ENCODE assay signal across 10 cellular contexts in genomic region chr3:140499114-140499757, GRCh38.
DNase-seq lines count a peak whose midpoint lies in the region; ATAC-seq, FAIRE-seq and TF ChIP-seq lines count a peak whose summit lies in the region.
"Had no signal": no experiment of that assay in that cellular context is flagged by ENCODE, and none has a peak within 500 bp of the region (broad histone marks: within the 10 kb centered on the region; RNA-seq: fewer than 3 reads in every experiment).

No MANE protein-coding gene starts in this region.

- dilution Hi-C loops in IMR-90 (cut with HindIII; ENCODE audit: low sequenced_read_pairs, unreplicated experiment): no loop called here

- H3K36me3 ChIP-seq in IMR-90 (ENCODE audit: control insufficient read depth, insufficient read depth, low read length): no peaks in the 10 kb centered on the region
- H3K36me3 ChIP-seq in RWPE2 (ENCODE audit: low read depth): no peaks in the 10 kb centered on the region
- no peaks in the 10 kb centered on the region for H3K36me3 ChIP-seq in hepatocyte (replicated peaks; ENCODE audit: insufficient read depth, low read depth)
- H3K36me3 ChIP-seq in spleen: no peaks in the 10 kb centered on the region

- TF ChIP-seq POLR2A in A549 (IDR thresholded peaks at IDR 0.05; ENCODE audit: low read length) (no peak), IMR-90 (IDR thresholded peaks at IDR 0.05; ENCODE audit: low read depth, low read length) (no peak), spleen (IDR thresholded peaks at IDR 0.05) (no peak)

- POLR2A ChIA-PET in A549 (lab: Yijun Ruan, JAX): no interaction called here
- POLR2A ChIA-PET in IMR-90 (lab: Charles Lee; ENCODE audit: unreplicated experiment): no interaction called here

- H2BK20ac ChIP-seq in IMR-90 (ENCODE audit: low read depth, low read length): no peak overlapping the region

- WGBS in A549 (ENCODE audit: missing lambda C conversion rate): 20% methylated on average over 1 of the region's 1 CpG
- WGBS in IMR-90 (ENCODE audit: extremely low coverage in 2 of 2, insufficient read length in 1 of 2), 2 experiments: 14% methylated on average over 1 of the region's 1 CpG; no CpG with 5 or more reads in 1 of the 2 experiments
- 53% methylated on average over 1 of the region's 1 CpG for WGBS in hepatocyte (ENCODE audit: low lambda C conversion rate, missing lambda C conversion rate)
- 23 to 39% (median 29%) methylated on average over 1 of the region's 1 CpG for WGBS in spleen, 5 donors

- H3K9ac ChIP-seq in IMR-90 (ENCODE audit: low read depth, low read length): no peak overlapping the region

- H3K9me1 ChIP-seq in IMR-90 (ENCODE audit: insufficient read depth, low read length): no peaks in the 10 kb centered on the region

- H3K4me1 ChIP-seq in A549: no peaks in the 10 kb centered on the region
- no peaks in the 10 kb centered on the region for H3K4me1 ChIP-seq in IMR-90 (ENCODE audit: control insufficient read depth, insufficient read depth, low read length)
- H3K4me1 ChIP-seq in RWPE2 (ENCODE audit: insufficient read depth, poor library complexity, severe bottlenecking): no peaks in the 10 kb centered on the region
- H3K4me1 ChIP-seq in hepatocyte (ENCODE audit: insufficient read depth): no peaks in the 10 kb centered on the region
- no peaks in the 10 kb centered on the region for H3K4me1 ChIP-seq in spleen

- H4K91ac ChIP-seq in IMR-90 (ENCODE audit: insufficient read depth, low read depth, low read length): no peak overlapping the region

- peak; percentile 53 to 61 for TF ChIP-seq RAD21 in A549 (conservative IDR thresholded peaks at IDR 0.05 in 1 of 2, IDR thresholded peaks at IDR 0.05 in 1 of 2)
- peak; percentile 22; the same call in 1 of the 2 replicates for TF ChIP-seq RAD21 in IMR-90 (IDR thresholded peaks at IDR 0.05; ENCODE audit: low read length)

- peak in 1 of 2 experiments; percentile 39; a peak in 1 of 6 replicates for ATAC-seq in A549
- no peak for ATAC-seq in IMR-90 (ENCODE audit: low read depth)
- peak; percentile 53; the same call in 2 of the 3 replicates for ATAC-seq in RWPE2 (ENCODE audit: low read depth)
- ATAC-seq in HG03439 (IDR thresholded peaks at IDR 0.05; ENCODE audit: unreplicated experiment): no peak
- ATAC-seq: mucosa of descending colon had no signal

- peak; percentile 41 for TF ChIP-seq CTCF in A549 (IDR thresholded peaks at IDR 0.05)
- no peak for TF ChIP-seq CTCF in IMR-90 (conservative IDR thresholded peaks at IDR 0.05; ENCODE audit: low read depth, low read length)
- peak; percentile 64 for TF ChIP-seq CTCF in RWPE2 (IDR thresholded peaks at IDR 0.05; ENCODE audit: poor library complexity, severe bottlenecking)
- peak; percentile 62 for TF ChIP-seq CTCF in hepatocyte (IDR thresholded peaks at IDR 0.05; ENCODE audit: poor library complexity)
- no peak for TF ChIP-seq CTCF in spleen (IDR thresholded peaks at IDR 0.05 in 8 of 11, conservative IDR thresholded peaks at IDR 0.05 in 3 of 11)

- no peak overlapping the region for H2AK5ac ChIP-seq in IMR-90 (ENCODE audit: low read depth, low read length)

- H3K9me3 ChIP-seq in A549 (no peaks in the 10 kb centered on the region), IMR-90 (ENCODE audit: control insufficient read depth, insufficient read depth, low read length) (0 out of 2 replicates have a peak, but pooled peaks cover 2% of the 10 kb centered on the region), RWPE2 (ENCODE audit: severe bottlenecking) (no peaks in the 10 kb centered on the region), hepatocyte (ENCODE audit: low read depth) (no peaks in the 10 kb centered on the region), spleen (no peaks in the 10 kb centered on the region)
- H3K9me3 ChIP-seq: mucosa of descending colon had no signal

- H2AK9ac ChIP-seq in IMR-90 (replicated peaks; ENCODE audit: low read depth, low read length, poor library complexity): no peak overlapping the region

- no peaks in the 10 kb centered on the region for H3K27me3 ChIP-seq in IMR-90 (ENCODE audit: control insufficient read depth, insufficient read depth, low read length)
- no peaks in the 10 kb centered on the region for H3K27me3 ChIP-seq in RWPE2 (ENCODE audit: insufficient read depth, poor library complexity, severe bottlenecking)
- no peaks in the 10 kb centered on the region for H3K27me3 ChIP-seq in hepatocyte
- no peaks in the 10 kb centered on the region for H3K27me3 ChIP-seq in spleen (replicated peaks in 1 of 7)

- H3K4ac ChIP-seq in IMR-90 (ENCODE audit: low read depth, low read length): no peak overlapping the region

- no peaks in the 10 kb centered on the region for H3K9me2 ChIP-seq in hepatocyte (replicated peaks; ENCODE audit: insufficient read depth)

- no peak for TF ChIP-seq EP300 in A549 (IDR thresholded peaks at IDR 0.05)

- H4K20me1 ChIP-seq in IMR-90 (ENCODE audit: insufficient read depth, low read length) (no peaks in the 10 kb centered on the region), hepatocyte (ENCODE audit: insufficient read depth, poor library complexity, severe bottlenecking) (no peaks in the 10 kb centered on the region)

- no peaks in the 10 kb centered on the region for H3K79me2 ChIP-seq in hepatocyte

- H3K4me2 ChIP-seq in A549 (no peak overlapping the region), IMR-90 (ENCODE audit: low read depth, low read length) (no peak overlapping the region), hepatocyte (no peak overlapping the region)

- CTCF ChIA-PET in A549 (lab: Yijun Ruan, JAX) (interaction anchor here (0.5 to 1.5 kb wide), 5 partner anchors 10 to 780 kb away, joined by 3 to 4 read pairs (median 3); no protein-coding TSS in a partner anchor), IMR-90 (lab: Yijun Ruan, JAX) (no interaction called here)

- no peak overlapping the region for H2BK5ac ChIP-seq in IMR-90 (ENCODE audit: low read depth, low read length, poor library complexity, severe bottlenecking)

- H3K4me3 ChIP-seq in A549: no peak overlapping the region
- no peak overlapping the region for H3K4me3 ChIP-seq in IMR-90 (ENCODE audit: insufficient read depth, low read depth, low read length)
- H3K4me3 ChIP-seq in RWPE2 (ENCODE audit: severe bottlenecking): no peak overlapping the region
- no peak overlapping the region for H3K4me3 ChIP-seq in hepatocyte
- no peak overlapping the region for H3K4me3 ChIP-seq in spleen
- H3K4me3 ChIP-seq: mucosa of descending colon had no signal

- H2AFZ ChIP-seq in IMR-90 (replicated peaks; ENCODE audit: low read length, poor library complexity) (no peak overlapping the region), hepatocyte (no peak overlapping the region)

- peak in 1 of 2 experiments; percentile 13 for DNase-seq in A549 (ENCODE audit: low read depth in 1 of 2, low spot score in 1 of 2)
- DNase-seq in IMR-90: no peak
- no peak for DNase-seq in RWPE2 (ENCODE audit: low spot score)
- DNase-seq in hepatocyte (ENCODE audit: low spot score): peak; percentile 45
- DNase-seq in activated CD4-positive, alpha-beta T cell treated with anti-CD3 and anti-CD28 coated beads, Interleukin-2, amount 50 U/mL, for 1 hour: no peak
- DNase-seq in spleen: no peak
- DNase-seq in GM19240 (ENCODE audit: insufficient read length, low spot score): no peak
- DNase-seq: HCEC 1CT, mucosa of descending colon had no signal

- in situ Hi-C loops in IMR-90 (cut with MboI; ENCODE audit: low sequenced_read_pairs): no loop called here

- BruUV-seq in IMR-90 (replicated peaks; lab: Mats Ljungman, UMichigan): no TSS peak

- H4K5ac ChIP-seq in IMR-90 (ENCODE audit: low read depth, low read length): no peak overlapping the region

- no peak overlapping the region for H2BK15ac ChIP-seq in IMR-90 (ENCODE audit: low read depth, low read length)

- H3K14ac ChIP-seq in IMR-90 (replicated peaks; ENCODE audit: low read depth, low read length): no peak overlapping the region

- H4K8ac ChIP-seq in IMR-90 (ENCODE audit: low read depth in 2 of 2, low read length in 2 of 2): no peak overlapping the region

- no peak overlapping the region for H3K56ac ChIP-seq in IMR-90 (ENCODE audit: extremely low read depth, insufficient read depth, low read length)

- FAIRE-seq in A549 (lab: Jason Lieb, UNC): no peak

- H3K18ac ChIP-seq in IMR-90 (ENCODE audit: low read depth, low read length): no peak overlapping the region

- intact Hi-C loops in IMR-90 (cut with micrococcal nuclease) (no loop called here), spleen (cut with DNase I; ENCODE audit: low total_unique reads) (no loop called here)

- H3K27ac ChIP-seq in A549 (no peak overlapping the region), IMR-90 (ENCODE audit: insufficient read depth, low read length) (no peak overlapping the region), RWPE2 (ENCODE audit: poor library complexity, severe bottlenecking) (no peak overlapping the region), hepatocyte (no peak overlapping the region), spleen (no peak overlapping the region)

- H3K23ac ChIP-seq in IMR-90 (ENCODE audit: low read depth, low read length): no peak overlapping the region

- H2BK120ac ChIP-seq in IMR-90 (ENCODE audit: low read depth, low read length): no peak overlapping the region

- no peaks in the 10 kb centered on the region for H3K79me1 ChIP-seq in IMR-90 (ENCODE audit: low read depth in 1 of 2, low read length in 2 of 2)

TF ChIP-seq in A549, 52 proteins besides CTCF, POLR2A, EP300 and RAD21:
- peak; percentile 47; the same call in 2 of the 3 replicates for TF ChIP-seq SMC3 (IDR thresholded peaks at IDR 0.05)
- TF ChIP-seq RFX5 (IDR thresholded peaks at IDR 0.05): no peak

TF ChIP-seq in IMR-90, 13 proteins besides CTCF, POLR2A, EP300 and RAD21 (continues in another document):
- TF ChIP-seq SMC3 (IDR thresholded peaks at IDR 0.05; ENCODE audit: low read depth, low read length) (no peak), BHLHE40 (IDR thresholded peaks at IDR 0.05; ENCODE audit: low read depth, low read length) (no peak), MXI1 (IDR thresholded peaks at IDR 0.05; ENCODE audit: borderline replicate concordance, low read depth, low read length) (no peak), RFX5 (IDR thresholded peaks at IDR 0.05; ENCODE audit: low read depth, low read length) (no peak), CEBPB (IDR thresholded peaks at IDR 0.05; ENCODE audit: low read depth, low read length) (no peak), RCOR1 (IDR thresholded peaks at IDR 0.05; ENCODE audit: insufficient replicate concordance, low read length) (no peak), CHD1 (IDR thresholded peaks at IDR 0.05; ENCODE audit: low read depth, low read length) (no peak)
- TF ChIP-seq, protein P1, sequence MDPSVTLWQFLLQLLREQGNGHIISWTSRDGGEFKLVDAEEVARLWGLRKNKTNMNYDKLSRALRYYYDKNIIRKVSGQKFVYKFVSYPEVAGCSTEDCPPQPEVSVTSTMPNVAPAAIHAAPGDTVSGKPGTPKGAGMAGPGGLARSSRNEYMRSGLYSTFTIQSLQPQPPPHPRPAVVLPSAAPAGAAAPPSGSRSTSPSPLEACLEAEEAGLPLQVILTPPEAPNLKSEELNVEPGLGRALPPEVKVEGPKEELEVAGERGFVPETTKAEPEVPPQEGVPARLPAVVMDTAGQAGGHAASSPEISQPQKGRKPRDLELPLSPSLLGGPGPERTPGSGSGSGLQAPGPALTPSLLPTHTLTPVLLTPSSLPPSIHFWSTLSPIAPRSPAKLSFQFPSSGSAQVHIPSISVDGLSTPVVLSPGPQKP (IDR thresholded peaks at IDR 0.05; ENCODE audit: borderline replicate concordance, low read depth, low read length): no peak

Comparison
In these comparisons a context has a peak if more than half of its experiments do, and no peak if none do; other contexts are left out.
1. CTCF ChIP-seq: peak in A549 (single experiment), RWPE2 (single experiment) and hepatocyte (single experiment); none in IMR-90 (single experiment) and spleen (0 of 11).